ENCODE assay signal across 12 cellular contexts in genomic region chr10:121702351-121703320, GRCh38.
DNase-seq lines count a peak whose midpoint lies in the region; ATAC-seq and TF ChIP-seq lines count a peak whose summit lies in the region.
"Had no signal": no experiment of that assay in that cellular context is flagged by ENCODE, and none has a peak within 500 bp of the region (broad histone marks: within the 10 kb centered on the region; RNA-seq: fewer than 3 reads in every experiment).

No MANE protein-coding gene starts in this region.

- H3K4me3 ChIP-seq in MG63: no peak overlapping the region
- no peak overlapping the region for H3K4me3 ChIP-seq in rectal smooth muscle tissue (ENCODE audit: low read length)
- H3K4me3 ChIP-seq: suprapubic skin had no signal

- H3K9ac ChIP-seq in rectal smooth muscle tissue (ENCODE audit: low read length): no peak overlapping the region

- CTCF ChIA-PET in activated CD4-positive, alpha-beta memory T cell treated with anti-CD3 and anti-CD28 coated beads, Interleukin-2, amount 10 ng/mL, durations not matched to agents 7 days and 5 days (lab: Charles Lee): interaction anchor here (0.8 kb wide), 1 partner anchor 11 kb away, joined by 3 read pairs; no protein-coding TSS in a partner anchor

- no peaks in the 10 kb centered on the region for H3K36me3 ChIP-seq in MG63
- H3K36me3 ChIP-seq in rectal smooth muscle tissue (ENCODE audit: control insufficient read depth, insufficient read depth, low read length): no peaks in the 10 kb centered on the region
- H3K36me3 ChIP-seq: suprapubic skin had no signal

- ATAC-seq in effector memory CD8-positive, alpha-beta T cell (replicated peaks): no peak

- H3K27me3 Mint-ChIP-seq in activated CD4-positive, alpha-beta memory T cell treated with anti-CD3 and anti-CD28 coated beads, Interleukin-2, amount 10 ng/mL, durations not matched to agents 7 days and 5 days: peaks cover 4% of the 10 kb centered on the region
- peaks cover 21 to 34% of the 10 kb centered on the region in 2 donors for H3K27me3 Mint-ChIP-seq in effector memory CD8-positive, alpha-beta T cell
- H3K27me3 Mint-ChIP-seq: activated naive CD8-positive, alpha-beta T cell treated with anti-CD3 and anti-CD28 coated beads for 36 hours had no signal

- peaks cover 8% of the 10 kb centered on the region for H3K4me1 ChIP-seq in rectal smooth muscle tissue (ENCODE audit: control insufficient read depth, insufficient read depth, low read length)
- H3K4me1 ChIP-seq: suprapubic skin had no signal

- H3K9me3 ChIP-seq in MG63: no peaks in the 10 kb centered on the region
- H3K9me3 ChIP-seq: suprapubic skin had no signal

- H3K4me1 Mint-ChIP-seq in activated CD4-positive, alpha-beta memory T cell treated with anti-CD3 and anti-CD28 coated beads, Interleukin-2, amount 10 ng/mL, durations not matched to agents 7 days and 5 days: no peaks in the 10 kb centered on the region
- no peaks in the 10 kb centered on the region for H3K4me1 Mint-ChIP-seq in effector memory CD8-positive, alpha-beta T cell (ENCODE audit: low read depth in 2 of 2)
- H3K4me1 Mint-ChIP-seq: activated naive CD8-positive, alpha-beta T cell treated with anti-CD3 and anti-CD28 coated beads for 36 hours; endodermal cell had no signal

- H3K27ac ChIP-seq in rectal smooth muscle tissue (ENCODE audit: low read depth, low read length): peak overlapping the region; percentile 1
- H3K27ac ChIP-seq: suprapubic skin had no signal

- peaks cover 9% of the 10 kb centered on the region for H3K9me3 Mint-ChIP-seq in activated CD4-positive, alpha-beta memory T cell treated with anti-CD3 and anti-CD28 coated beads, Interleukin-2, amount 10 ng/mL, durations not matched to agents 7 days and 5 days
- H3K9me3 Mint-ChIP-seq in effector memory CD8-positive, alpha-beta T cell: no peaks in the 10 kb centered on the region

- DNase-seq in GM03348 (ENCODE audit: low spot score) (peak; percentile 66), MG63 (peak; percentile 23), dedifferentiated amniotic fluid mesenchymal stem cell (ENCODE audit: extremely low spot score) (peak; percentile 38), erythroblast (lab: John Stamatoyannopoulos, UW) (no peak)
- no peak for DNase-seq in activated CD4-positive, alpha-beta memory T cell treated with anti-CD3 and anti-CD28 coated beads, Interleukin-2, amount 10 ng/mL, durations not matched to agents 7 days and 5 days
- no peak for DNase-seq in effector memory CD8-positive, alpha-beta T cell
- DNase-seq: activated naive CD8-positive, alpha-beta T cell treated with anti-CD3 and anti-CD28 coated beads for 36 hours; endodermal cell; KBM-7 had no signal

- H3K27ac Mint-ChIP-seq in activated CD4-positive, alpha-beta memory T cell treated with anti-CD3 and anti-CD28 coated beads, Interleukin-2, amount 10 ng/mL, durations not matched to agents 7 days and 5 days: no peak overlapping the region
- H3K27ac Mint-ChIP-seq in effector memory CD8-positive, alpha-beta T cell: no peak overlapping the region
- H3K27ac Mint-ChIP-seq: activated naive CD8-positive, alpha-beta T cell treated with anti-CD3 and anti-CD28 coated beads for 36 hours; endodermal cell; mesothelial cell of epicardium had no signal

- TF ChIP-seq POLR2A in erythroblast (IDR thresholded peaks at IDR 0.05; ENCODE audit: low read length): no peak

- no peaks in the 10 kb centered on the region for H3K27me3 ChIP-seq in MG63
- no peaks in the 10 kb centered on the region for H3K27me3 ChIP-seq in rectal smooth muscle tissue (ENCODE audit: control insufficient read depth, insufficient read depth, low read length)
- H3K27me3 ChIP-seq: suprapubic skin had no signal

- POLR2A ChIA-PET in activated CD4-positive, alpha-beta memory T cell treated with anti-CD3 and anti-CD28 coated beads, Interleukin-2, amount 10 ng/mL, durations not matched to agents 7 days and 5 days (lab: Charles Lee): no interaction called here

- no peak overlapping the region for H3K4me3 Mint-ChIP-seq in activated CD4-positive, alpha-beta memory T cell treated with anti-CD3 and anti-CD28 coated beads, Interleukin-2, amount 10 ng/mL, durations not matched to agents 7 days and 5 days
- no peak overlapping the region for H3K4me3 Mint-ChIP-seq in effector memory CD8-positive, alpha-beta T cell
- H3K4me3 Mint-ChIP-seq: activated naive CD8-positive, alpha-beta T cell treated with anti-CD3 and anti-CD28 coated beads for 36 hours; endodermal cell; mesothelial cell of epicardium had no signal

- H3K36me3 Mint-ChIP-seq in activated CD4-positive, alpha-beta memory T cell treated with anti-CD3 and anti-CD28 coated beads, Interleukin-2, amount 10 ng/mL, durations not matched to agents 7 days and 5 days (ENCODE audit: low read depth): no peaks in the 10 kb centered on the region
- H3K36me3 Mint-ChIP-seq in effector memory CD8-positive, alpha-beta T cell (ENCODE audit: insufficient read depth): no peaks in the 10 kb centered on the region
- H3K36me3 Mint-ChIP-seq: activated naive CD8-positive, alpha-beta T cell treated with anti-CD3 and anti-CD28 coated beads for 36 hours; mesothelial cell of epicardium had no signal

Comparison
In these comparisons a context has a peak if more than half of its experiments do, and no peak if none do; other contexts are left out.
1. DNase-seq: peak in GM03348 (single experiment), MG63 (single experiment) and dedifferentiated amniotic fluid mesenchymal stem cell (single experiment); none in erythroblast (0 of 2), activated CD4-positive, alpha-beta memory T cell treated with anti-CD3 and anti-CD28 coated beads, Interleukin-2, amount 10 ng/mL, durations not matched to agents 7 days and 5 days (single experiment) and effector memory CD8-positive, alpha-beta T cell (0 of 3).